In the genomic region with DNA sequence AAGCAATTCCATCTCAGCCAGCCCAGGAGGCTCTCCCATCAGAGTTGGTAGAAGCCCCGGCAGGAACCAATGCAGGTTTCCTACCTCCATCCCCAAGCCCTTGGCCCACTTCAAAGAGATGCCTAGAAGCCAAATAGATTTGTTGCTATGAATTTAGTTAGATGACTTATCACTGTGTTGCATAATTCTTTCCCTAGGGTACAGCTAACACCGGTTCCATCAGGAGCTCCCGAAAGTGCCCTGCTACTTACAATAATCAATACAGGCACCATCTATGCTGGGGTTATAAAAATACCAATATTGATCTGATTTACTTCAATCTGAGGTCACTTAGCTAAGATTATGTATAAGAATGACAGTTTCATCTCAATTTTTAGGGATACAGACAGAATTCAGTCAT, we compare ENCODE assay signal across 33 cellular contexts.
"Had no signal": no experiment of that assay in that cellular context is flagged by ENCODE, and none has a peak within 500 bp of the region (broad histone marks: within the 10 kb centered on the region; RNA-seq: fewer than 3 reads in every experiment).

No MANE protein-coding gene starts in this region.

- H3K27me3 ChIP-seq: adrenal gland, ascending aorta, cardiac muscle cell, gastrocnemius medialis, hepatocyte, neutrophil, ovary, sigmoid colon, tibial artery, upper lobe of right lung had no signal

- H3K4me1 ChIP-seq: adrenal gland, gastrocnemius medialis, sigmoid colon, upper lobe of right lung had no signal

- H3K27ac ChIP-seq: adrenal gland, ascending aorta, cardiac muscle cell, gastrocnemius medialis, hepatocyte, neutrophil, ovary, sigmoid colon, tibial artery, upper lobe of right lung had no signal

- DNase-seq: activated CD4-positive, alpha-beta T cell treated with anti-CD3 and anti-CD28 coated beads for 36 hours; activated CD4-positive, CD25-positive, alpha-beta regulatory T cell; activated CD8-positive, alpha-beta memory T cell treated with anti-CD3 and anti-CD28 coated beads for 24 hours; activated effector memory CD4-positive, alpha-beta T cell treated with Interleukin-2 at 50 U/mL for 16 hours; activated naive CD4-positive, alpha-beta T cell treated with Interleukin-2 at 50 U/mL for 16 hours; activated naive CD8-positive, alpha-beta T cell treated with anti-CD3 and anti-CD28 coated beads for 36 hours; adrenal gland; effector CD4-positive, alpha-beta T cell; gastrocnemius medialis; islet precursor cell; left cardiac atrium; naive B cell; nephron progenitor cell; ovary; sigmoid colon; small intestine; stimulated activated CD4-positive, alpha-beta T cell treated with anti-CD3 and anti-CD28 coated beads, Interleukin-1b, Interleukin-23, amount 100 ng/mL, for 48 hours; stimulated activated CD4-positive, alpha-beta T cell treated with anti-CD3 and anti-CD28 coated beads, Interleukin-4, amount 100 ng/mL, for 4 hours; stimulated activated CD8-positive, alpha-beta memory T cell treated with anti-CD3 and anti-CD28 coated beads, Interleukin-4, amount 100 ng/mL, for 48 hours; stimulated activated naive CD8-positive, alpha-beta T cell treated with anti-CD3 and anti-CD28 coated beads, Interleukin-15, amount 100 ng/mL, for 72 hours; T-cell; tibial artery; upper lobe of right lung had no signal

- H2AFZ ChIP-seq: hepatocyte had no signal

- H3K9me3 Mint-ChIP-seq: activated naive CD8-positive, alpha-beta T cell treated with anti-CD3 and anti-CD28 coated beads for 36 hours; brain; dendritic cell treated with granulocyte-macrophage colony-stimulating factor and Interleukin-4, amounts not matched to agents 40 ng/mL and 50 ng/mL, for 4 days; mesothelial cell of epicardium; naive B cell; nephron progenitor cell; stimulated activated memory B cell treated with anti-CD40 and anti-IgM and Interleukin-4, amounts not matched to agents 10 μg/mL and 1 μg/mL and 100 μg/mL, for 72 hours; stimulated activated naive CD8-positive, alpha-beta T cell treated with anti-CD3 and anti-CD28 coated beads, Interleukin-15, amount 100 ng/mL, for 72 hours; T-cell; T-helper 2 cell treated with Interferon-gamma antibody and Interleukin-4, amounts not matched to agents 5 μg/mL and 100 μg/mL, for 36 hours had no signal

- H3K27me3 Mint-ChIP-seq: activated CD4-positive, alpha-beta T cell treated with anti-CD3 and anti-CD28 coated beads for 36 hours; dendritic cell treated with granulocyte-macrophage colony-stimulating factor and Interleukin-4, amounts not matched to agents 40 ng/mL and 50 ng/mL, for 4 days; naive B cell; progenitor cell of endocrine pancreas; stimulated activated naive CD8-positive, alpha-beta T cell treated with anti-CD3 and anti-CD28 coated beads, Interleukin-15, amount 100 ng/mL, for 72 hours; T-cell had no signal

- ATAC-seq: activated CD4-positive, alpha-beta T cell treated with anti-CD3 and anti-CD28 coated beads for 36 hours; gastrocnemius medialis; left cardiac atrium; stimulated activated memory B cell treated with anti-CD40 and anti-IgM and Interleukin-4, amounts not matched to agents 10 μg/mL and 1 μg/mL and 100 μg/mL, for 72 hours; stimulated activated naive CD8-positive, alpha-beta T cell treated with anti-CD3 and anti-CD28 coated beads, Interleukin-15, amount 100 ng/mL, for 72 hours; T-cell; upper lobe of right lung had no signal

- H3K36me3 ChIP-seq: adrenal gland, ascending aorta, cardiac muscle cell, gastrocnemius medialis, neutrophil, ovary, sigmoid colon, tibial artery, upper lobe of right lung had no signal

- H3K27ac Mint-ChIP-seq: activated CD4-positive, alpha-beta T cell treated with anti-CD3 and anti-CD28 coated beads for 36 hours; activated naive CD8-positive, alpha-beta T cell treated with anti-CD3 and anti-CD28 coated beads for 36 hours; dendritic cell treated with granulocyte-macrophage colony-stimulating factor and Interleukin-4, amounts not matched to agents 40 ng/mL and 50 ng/mL, for 4 days; mesothelial cell of epicardium; nephron progenitor cell; progenitor cell of endocrine pancreas; stimulated activated memory B cell treated with anti-CD40 and anti-IgM and Interleukin-4, amounts not matched to agents 10 μg/mL and 1 μg/mL and 100 μg/mL, for 72 hours; T-cell; T-helper 2 cell treated with Interferon-gamma antibody and Interleukin-4, amounts not matched to agents 5 μg/mL and 100 μg/mL, for 36 hours had no signal

- H3K4me3 ChIP-seq: adrenal gland, ascending aorta, cardiac muscle cell, gastrocnemius medialis, hepatocyte, ovary, sigmoid colon, tibial artery, upper lobe of right lung had no signal

- H3K4me2 ChIP-seq: hepatocyte had no signal

- H3K4me1 Mint-ChIP-seq: activated CD4-positive, alpha-beta T cell treated with anti-CD3 and anti-CD28 coated beads for 36 hours; activated naive CD8-positive, alpha-beta T cell treated with anti-CD3 and anti-CD28 coated beads for 36 hours; naive B cell; stimulated activated memory B cell treated with anti-CD40 and anti-IgM and Interleukin-4, amounts not matched to agents 10 μg/mL and 1 μg/mL and 100 μg/mL, for 72 hours; stimulated activated naive CD8-positive, alpha-beta T cell treated with anti-CD3 and anti-CD28 coated beads, Interleukin-15, amount 100 ng/mL, for 72 hours; T-cell had no signal

- H3K9me3 ChIP-seq: adrenal gland, ascending aorta, gastrocnemius medialis, neutrophil, ovary, sigmoid colon, tibial artery, upper lobe of right lung had no signal

- H3K36me3 Mint-ChIP-seq: activated naive CD8-positive, alpha-beta T cell treated with anti-CD3 and anti-CD28 coated beads for 36 hours; brain; mesothelial cell of epicardium; naive B cell; stimulated activated memory B cell treated with anti-CD40 and anti-IgM and Interleukin-4, amounts not matched to agents 10 μg/mL and 1 μg/mL and 100 μg/mL, for 72 hours; T-cell had no signal

- H3K4me3 Mint-ChIP-seq: activated CD4-positive, alpha-beta T cell treated with anti-CD3 and anti-CD28 coated beads for 36 hours; activated naive CD8-positive, alpha-beta T cell treated with anti-CD3 and anti-CD28 coated beads for 36 hours; brain; dendritic cell treated with granulocyte-macrophage colony-stimulating factor and Interleukin-4, amounts not matched to agents 40 ng/mL and 50 ng/mL, for 4 days; mesothelial cell of epicardium; nephron progenitor cell; stimulated activated memory B cell treated with anti-CD40 and anti-IgM and Interleukin-4, amounts not matched to agents 10 μg/mL and 1 μg/mL and 100 μg/mL, for 72 hours; stimulated activated naive CD8-positive, alpha-beta T cell treated with anti-CD3 and anti-CD28 coated beads, Interleukin-15, amount 100 ng/mL, for 72 hours; T-cell; T-helper 2 cell treated with Interferon-gamma antibody and Interleukin-4, amounts not matched to agents 5 μg/mL and 100 μg/mL, for 36 hours had no signal
